29 cellular contexts compared by ENCODE assay signal in the genomic region with DNA sequence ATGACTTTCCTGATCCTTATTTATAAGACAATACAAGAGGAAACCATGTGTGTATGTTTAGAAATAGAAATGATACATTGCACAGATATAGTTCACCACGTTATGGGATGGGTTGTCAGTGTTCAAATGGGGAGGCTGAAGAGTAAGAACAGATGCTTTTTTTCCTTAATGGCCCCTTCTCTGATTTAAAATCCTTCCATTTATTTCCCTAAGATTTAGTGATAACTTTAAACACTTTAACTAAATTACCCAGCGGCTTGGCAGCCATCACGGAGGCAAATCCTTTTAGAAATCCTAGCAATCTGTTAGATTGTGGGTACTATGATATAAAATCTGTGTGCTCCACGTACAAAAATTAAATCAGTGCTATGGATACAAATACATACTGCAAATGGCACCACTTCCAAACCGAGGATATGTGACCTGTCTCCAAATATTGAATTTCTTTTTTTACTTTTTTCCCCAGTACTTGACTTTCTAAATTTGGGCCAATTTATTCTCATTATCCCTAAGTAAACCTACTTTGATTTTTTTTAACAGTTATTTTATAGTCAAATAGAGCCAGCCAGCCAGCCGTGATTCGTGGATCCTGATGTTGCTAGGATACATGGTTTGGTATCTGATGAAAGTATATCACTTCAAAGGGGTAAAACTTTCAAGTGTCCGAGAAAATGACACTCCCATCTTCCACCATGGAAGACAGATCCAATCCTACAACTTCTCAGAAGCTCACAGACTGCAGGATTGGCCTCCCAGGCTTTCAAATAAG.
"Had no signal": no experiment of that assay in that cellular context is flagged by ENCODE, and none has a peak within 500 bp of the region (broad histone marks: within the 10 kb centered on the region; RNA-seq: fewer than 3 reads in every experiment).

No MANE protein-coding gene starts in this region.

- H3K9me3 ChIP-seq: esophagus muscularis mucosa, gastrocnemius medialis, heart left ventricle had no signal

- DNase-seq: activated CD4-positive, alpha-beta memory T cell treated with anti-CD3 and anti-CD28 coated beads for 36 hours; activated CD4-positive, alpha-beta T cell treated with anti-CD3 and anti-CD28 coated beads for 36 hours; activated CD4-positive, alpha-beta T cell treated with anti-CD3 and anti-CD28 coated beads, Interleukin-2, amount 10 ng/mL, durations not matched to agents 24 days and 14 days; activated CD4-positive, CD25-positive, alpha-beta regulatory T cell; activated CD4-positive, CD25-positive, alpha-beta regulatory T cell treated with anti-CD3 and anti-CD28 coated beads, Interleukin-2, amount 50 U/mL, for 72 hours; activated CD8-positive, alpha-beta memory T cell treated with anti-CD3 and anti-CD28 coated beads, Interleukin-2, amount 10 ng/mL, durations not matched to agents 7 days and 5 days; activated CD8-positive, alpha-beta memory T cell treated with anti-CD3 and anti-CD28 coated beads, Interleukin-2, amount 50 U/mL, for 4 hours; activated CD8-positive, alpha-beta T cell treated with anti-CD3 and anti-CD28 coated beads, Interleukin-2, amount 10 ng/mL, durations not matched to agents 7 days and 5 days; activated effector memory CD4-positive, alpha-beta T cell treated with Interleukin-2 at 50 U/mL for 16 hours; activated gamma-delta T cell treated with Interleukin-2 at 50 U/mL for 16 hours; activated naive CD4-positive, alpha-beta T cell treated with anti-CD3 and anti-CD28 coated beads, Interleukin-2, amount 50 U/mL, for 16 hours; activated naive CD4-positive, alpha-beta T cell treated with Interleukin-2 at 50 U/mL for 16 hours; activated T-cell treated with anti-CD3 and anti-CD28 coated beads, Interleukin-2, amount 50 U/mL, for 1 hour; activated T-cell treated with anti-CD3 and anti-CD28 coated beads, Interleukin-2, amount 50 U/mL, for 72 hours; amniotic stem cell; anterior cingulate cortex; brain microvascular endothelial cell; dorsolateral prefrontal cortex; effector memory CD4-positive, alpha-beta T cell; endodermal cell; foreskin keratinocyte; gastrocnemius medialis; glutamatergic neuron; heart left ventricle; hypothalamus; T-helper 9 cell; WERI-Rb-1 had no signal

- ATAC-seq: activated CD4-positive, alpha-beta T cell treated with anti-CD3 and anti-CD28 coated beads for 36 hours; activated CD8-positive, alpha-beta memory T cell treated with anti-CD3 and anti-CD28 coated beads, Interleukin-2, amount 10 ng/mL, durations not matched to agents 7 days and 5 days; activated CD8-positive, alpha-beta T cell treated with anti-CD3 and anti-CD28 coated beads, Interleukin-2, amount 10 ng/mL, durations not matched to agents 7 days and 5 days; activated T-cell treated with anti-CD3 and anti-CD28 coated beads, Interleukin-2, amount 50 U/mL, for 72 hours; foreskin keratinocyte; gastrocnemius medialis; heart left ventricle had no signal

- H3K36me3 ChIP-seq: gastrocnemius medialis, heart left ventricle, WERI-Rb-1 had no signal

- H3K27ac ChIP-seq: brain microvascular endothelial cell, coronary artery, dorsolateral prefrontal cortex, esophagus muscularis mucosa, foreskin keratinocyte, gastrocnemius medialis, heart left ventricle, WERI-Rb-1 had no signal

- H3K4me1 ChIP-seq: esophagus muscularis mucosa, foreskin keratinocyte, gastrocnemius medialis had no signal

- H3K4me3 ChIP-seq: coronary artery, dorsolateral prefrontal cortex, esophagus muscularis mucosa, gastrocnemius medialis, heart left ventricle had no signal

- H3K27me3 ChIP-seq: brain microvascular endothelial cell, dorsolateral prefrontal cortex, esophagus muscularis mucosa, foreskin keratinocyte, gastrocnemius medialis, heart left ventricle had no signal
